In genomic region chr3:136209921-136210320, GRCh38 we compare ENCODE assay signal across 1 cellular context.
TF ChIP-seq lines count a peak whose summit lies in the region.

No MANE protein-coding gene starts in this region.

TF ChIP-seq in IMR-90, 13 proteins besides CTCF, POLR2A, EP300 and RAD21:
- TF ChIP-seq MAZ (IDR thresholded peaks at IDR 0.05; ENCODE audit: borderline replicate concordance, low read depth, low read length) (no peak), BHLHE40 (IDR thresholded peaks at IDR 0.05; ENCODE audit: low read depth, low read length) (no peak), CHD1 (IDR thresholded peaks at IDR 0.05; ENCODE audit: low read depth, low read length) (no peak), ELK1 (IDR thresholded peaks at IDR 0.05; ENCODE audit: borderline replicate concordance, low read depth, low read length) (no peak), FOS (IDR thresholded peaks at IDR 0.05; ENCODE audit: low read depth, low read length) (no peak), RFX5 (IDR thresholded peaks at IDR 0.05; ENCODE audit: low read depth, low read length) (no peak)
TF ChIP-seq in IMR-90: peak in this region for 0.
